ENCODE assay signal across 35 cellular contexts in the genomic region with DNA sequence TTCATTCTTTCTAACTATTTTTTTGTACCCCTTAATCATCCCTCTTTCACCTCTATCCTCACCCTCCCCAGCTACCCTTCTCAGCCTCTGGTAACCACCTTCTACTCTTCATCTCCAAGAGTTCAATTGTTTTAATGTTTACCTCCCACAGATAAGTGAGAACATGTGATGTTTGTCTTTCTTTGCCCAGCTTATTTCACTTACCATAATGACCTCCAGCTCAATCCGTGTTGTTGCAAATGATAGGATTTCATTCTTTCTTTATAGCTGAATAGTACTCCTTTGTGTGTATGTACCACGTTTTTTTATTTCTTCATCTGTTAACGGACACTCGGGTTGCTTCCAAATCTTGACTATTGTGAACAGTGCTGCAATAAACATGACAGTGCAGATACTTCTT. TPM values are rescaled to one million over a fixed set of nuclear protein-coding genes. Genes with fewer than 3 reads are reported as not detected.
"Had no signal": no experiment of that assay in that cellular context is flagged by ENCODE, and none has a peak within 500 bp of the region (broad histone marks: within the 10 kb centered on the region; RNA-seq: fewer than 3 reads in every experiment).

No MANE protein-coding gene starts in this region.

- H3K4me1 ChIP-seq: ascending aorta had no signal

- H3K36me3 Mint-ChIP-seq: activated naive CD4-positive, alpha-beta T cell treated with anti-CD3 and anti-CD28 coated beads, Interleukin-2, amount 50 U/mL, for 24 hours; activated naive CD8-positive, alpha-beta T cell treated with anti-CD3 and anti-CD28 coated beads, Interleukin-2, amount 10 ng/mL, durations not matched to agents 7 days and 5 days had no signal

- DNase-seq: activated CD4-positive, alpha-beta T cell treated with anti-CD3 and anti-CD28 coated beads for 1 hour; activated CD4-positive, alpha-beta T cell treated with anti-CD3 and anti-CD28 coated beads for 48 hours; activated CD4-positive, alpha-beta T cell treated with anti-CD3 and anti-CD28 coated beads, Interleukin-2, amount 50 U/mL, for 4 hours; activated CD4-positive, CD25-positive, alpha-beta regulatory T cell; activated CD8-positive, alpha-beta T cell treated with anti-CD3 and anti-CD28 coated beads for 36 hours; activated gamma-delta T cell; activated naive CD4-positive, alpha-beta T cell treated with Interleukin-2 at 50 U/mL for 16 hours; activated naive CD8-positive, alpha-beta T cell treated with anti-CD3 and anti-CD28 coated beads, Interleukin-2, amount 10 ng/mL, durations not matched to agents 7 days and 5 days; activated T-cell treated with anti-CD3 and anti-CD28 coated beads, Interleukin-2, amount 50 U/mL, for 1 hour; amygdala; Kasumi-1; KG1; MG63; NCI-H1048; NCI-H1105 treated with DMSO at 0.1 percent for 48 hours; NCI-H1436; NCI-H1694; NCI-H1930; NCI-H2107; NCI-H2171; NCI-H446 treated with DMSO at 0.1 percent for 48 hours; NK-92 treated with Interleukin-12 subunit alpha and Interleukin-12 subunit beta, amount 100 ng/mL, for 24 hours; Right ventricle myocardium superior; T1000; WERI-Rb-1 had no signal

- H3K4me1 Mint-ChIP-seq: activated naive CD4-positive, alpha-beta T cell treated with anti-CD3 and anti-CD28 coated beads, Interleukin-2, amount 50 U/mL, for 24 hours; activated naive CD8-positive, alpha-beta T cell treated with anti-CD3 and anti-CD28 coated beads, Interleukin-2, amount 10 ng/mL, durations not matched to agents 7 days and 5 days; central memory CD8-positive, alpha-beta T cell had no signal

- H3K27me3 Mint-ChIP-seq: activated CD8-positive, alpha-beta T cell treated with anti-CD3 and anti-CD28 coated beads for 36 hours had no signal

- H3K36me3 ChIP-seq: ascending aorta, cardiac muscle cell, MG63, WERI-Rb-1 had no signal

- H3K9me3 ChIP-seq: ascending aorta, MG63 had no signal

- ATAC-seq: activated CD8-positive, alpha-beta T cell treated with anti-CD3 and anti-CD28 coated beads for 36 hours had no signal

- H3K4me3 ChIP-seq: ascending aorta, cardiac muscle cell, MG63, SK-N-MC had no signal

- H3K27ac ChIP-seq: ascending aorta, cardiac muscle cell, SK-N-MC, WERI-Rb-1 had no signal

- H3K9me3 Mint-ChIP-seq: activated CD8-positive, alpha-beta T cell treated with anti-CD3 and anti-CD28 coated beads for 36 hours; activated naive CD4-positive, alpha-beta T cell treated with anti-CD3 and anti-CD28 coated beads, Interleukin-2, amount 50 U/mL, for 24 hours; activated naive CD8-positive, alpha-beta T cell treated with anti-CD3 and anti-CD28 coated beads, Interleukin-2, amount 10 ng/mL, durations not matched to agents 7 days and 5 days; activated T-helper 2 cell treated with anti-CD3 and anti-CD28 coated beads, Interferon-gamma antibody, Interleukin-2, Interleukin-4, amounts not matched to agents 10 μg/mL and 5 μg/mL and 100 μg/mL, durations not matched to agents 14 hours and 24 hours and 36 hours; central memory CD8-positive, alpha-beta T cell had no signal

- H3K27me3 ChIP-seq: ascending aorta, cardiac muscle cell had no signal

- H3K27ac Mint-ChIP-seq: activated CD8-positive, alpha-beta T cell treated with anti-CD3 and anti-CD28 coated beads for 36 hours; activated naive CD4-positive, alpha-beta T cell treated with anti-CD3 and anti-CD28 coated beads, Interleukin-2, amount 50 U/mL, for 24 hours; activated naive CD8-positive, alpha-beta T cell treated with anti-CD3 and anti-CD28 coated beads, Interleukin-2, amount 10 ng/mL, durations not matched to agents 7 days and 5 days; activated T-helper 2 cell treated with anti-CD3 and anti-CD28 coated beads, Interferon-gamma antibody, Interleukin-2, Interleukin-4, amounts not matched to agents 10 μg/mL and 5 μg/mL and 100 μg/mL, durations not matched to agents 14 hours and 24 hours and 36 hours had no signal

- H3K4me3 Mint-ChIP-seq: activated CD8-positive, alpha-beta T cell treated with anti-CD3 and anti-CD28 coated beads for 36 hours; activated naive CD4-positive, alpha-beta T cell treated with anti-CD3 and anti-CD28 coated beads, Interleukin-2, amount 50 U/mL, for 24 hours; activated naive CD8-positive, alpha-beta T cell treated with anti-CD3 and anti-CD28 coated beads, Interleukin-2, amount 10 ng/mL, durations not matched to agents 7 days and 5 days; central memory CD8-positive, alpha-beta T cell had no signal

RNA-seq across cellular contexts. Expression of a gene that starts 22.1 kb away (rescaled TPM):
- total RNA-seq: activated CD8-positive, alpha-beta memory T cell treated with anti-CD3 and anti-CD28 coated beads for 36 hours; activated CD8-positive, alpha-beta T cell treated with anti-CD3 and anti-CD28 coated beads for 36 hours; activated naive CD8-positive, alpha-beta T cell treated with anti-CD3 and anti-CD28 coated beads, Interleukin-2, amount 10 ng/mL, durations not matched to agents 7 days and 5 days; OCI-LY7; T-helper 1 cell treated with Interleukin-12 subunit alpha and Interleukin-12 subunit beta and Interleukin-4 antibody, amounts not matched to agents 30 ng/mL and 1 ng/mL, for 36 hours; T-helper 2 cell treated with Interferon-gamma antibody and Interleukin-4, amounts not matched to agents 100 ng/mL and 5 ng/mL, for 36 hours had no signal

RNA-seq across cellular contexts. Expression of a gene that starts 42.9 kb away (rescaled TPM):
- total RNA-seq: ascending aorta had no signal
